ENCODE assay signal across 15 cellular contexts in the genomic region with DNA sequence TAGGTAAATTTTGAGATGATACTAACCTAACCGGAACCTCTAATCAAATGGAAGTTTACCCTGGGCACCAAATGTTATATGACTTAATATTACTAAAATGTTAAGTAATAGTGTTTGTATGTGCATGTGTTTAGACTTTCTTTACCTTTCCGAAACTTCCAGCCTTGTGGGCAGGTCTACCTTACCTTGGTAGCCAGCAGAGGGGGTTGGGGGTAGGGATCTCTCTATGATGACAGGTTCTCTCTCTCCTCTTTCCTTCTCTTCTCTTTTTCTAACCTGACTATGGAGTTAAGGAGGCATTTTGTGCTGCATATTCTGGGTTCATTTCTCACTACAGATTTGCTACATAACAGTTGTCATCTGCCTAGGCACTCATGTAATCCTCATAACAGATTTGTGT. TPM values are rescaled to one million over a fixed set of nuclear protein-coding genes. Genes with fewer than 3 reads are reported as not detected.
DNase-seq lines count a peak whose midpoint lies in the region; FAIRE-seq and TF ChIP-seq lines count a peak whose summit lies in the region.
"Had no signal": no experiment of that assay in that cellular context is flagged by ENCODE, and none has a peak within 500 bp of the region (broad histone marks: within the 10 kb centered on the region; RNA-seq: fewer than 3 reads in every experiment).

No MANE protein-coding gene starts in this region.

- no peak overlapping the region; the same call in 1 of the 2 replicates for H2BK15ac ChIP-seq in H9 (ENCODE audit: low read depth, low read length)

- no peaks in the 10 kb centered on the region for H3K79me1 ChIP-seq in H9 (ENCODE audit: insufficient read depth, low read depth, low read length, poor library complexity, severe bottlenecking)

- POLR2A ChIA-PET in endothelial cell of umbilical vein (lab: Charles Lee), result no interaction called here

- CTCF ChIA-PET in endothelial cell of umbilical vein (lab: Charles Lee), result interaction anchor here (0.6 to 1.6 kb wide), 2 partner anchors 110 to 140 kb away, joined by 3 to 4 read pairs; no protein-coding TSS in a partner anchor

- no peaks in the 10 kb centered on the region for H3K36me3 ChIP-seq in endothelial cell of umbilical vein (ENCODE audit: control insufficient read depth in 2 of 2, extremely low read depth in 1 of 2, insufficient read depth in 2 of 2, low read length in 2 of 2)
- H3K36me3 ChIP-seq in neural progenitor cell, result no peaks in the 10 kb centered on the region
- H3K36me3 ChIP-seq in osteoblast (ENCODE audit: insufficient read depth, low read length), result no peaks in the 10 kb centered on the region

- H4K5ac ChIP-seq in H9 (ENCODE audit: insufficient read length, low read depth, low read length), result no peak overlapping the region

- H4K20me1 ChIP-seq in H9 (ENCODE audit: control insufficient read depth, insufficient read depth, insufficient read length) (no peaks in the 10 kb centered on the region), endothelial cell of umbilical vein (replicated peaks; ENCODE audit: control insufficient read depth, extremely low read depth, insufficient read depth, low read length) (no peaks in the 10 kb centered on the region), neural progenitor cell (ENCODE audit: low read depth) (peaks cover 3% of the 10 kb centered on the region), osteoblast (ENCODE audit: insufficient read depth, low read length) (no peaks in the 10 kb centered on the region)

- H3K4me3 ChIP-seq in endothelial cell of umbilical vein (replicated peaks in 1 of 3; ENCODE audit: insufficient read depth in 1 of 3, low read depth in 1 of 3, low read length in 3 of 3) (no peak overlapping the region), neural progenitor cell (no peak overlapping the region), osteoblast (ENCODE audit: insufficient read depth, low read length) (no peak overlapping the region)
- H3K4me3 ChIP-seq: A549, K562 had no signal

- H3K36me3 Mint-ChIP-seq in H9 (ENCODE audit: insufficient read depth in 1 of 3, low read depth in 3 of 3), result no peaks in the 10 kb centered on the region
- no peaks in the 10 kb centered on the region for H3K36me3 Mint-ChIP-seq in neural progenitor cell
- H3K36me3 Mint-ChIP-seq: CD8-positive, alpha-beta T cell had no signal

- dilution Hi-C loops in endothelial cell of umbilical vein (cut with MboI; ENCODE audit: extremely low pct_ligation_motif_present, low sequenced_read_pairs), result no loop called here

- DNase-seq in H9 (no peak), NCI-H69 (lab: John Stamatoyannopoulos, UW) (peak; percentile 30), endothelial cell of umbilical vein (ENCODE audit: low read depth, low spot score) (no peak), neural progenitor cell (ENCODE audit: low spot score) (no peak), SIG-M5 treated with dmso at 0.1 percent for 504 hours (lab: John Stamatoyannopoulos, UW; ENCODE audit: unreplicated experiment) (no peak), osteoblast (ENCODE audit: insufficient read length, low spot score, missing footprints) (no peak), D341Med (ENCODE audit: low spot score) (no peak)
- DNase-seq: CD8-positive, alpha-beta T cell; DMS53; GF-D8 had no signal

- no peak overlapping the region for H3K56ac ChIP-seq in H9 (ENCODE audit: insufficient read length, low read depth, low read length)

- peak; percentile 28 for FAIRE-seq in endothelial cell of umbilical vein (lab: Jason Lieb, UNC)
- FAIRE-seq: A549, H54, HTR-8/SVneo, K562 had no signal

- H2AK5ac ChIP-seq in H9 (ENCODE audit: insufficient read length, low read length), result no peak overlapping the region

- H3K27ac Mint-ChIP-seq in H9, result no peak overlapping the region
- no peak overlapping the region for H3K27ac Mint-ChIP-seq in neural progenitor cell
- H3K27ac Mint-ChIP-seq: CD8-positive, alpha-beta T cell had no signal

- H3K4me1 Mint-ChIP-seq in H9, result peaks cover 48 to 51% of the 10 kb centered on the region in 2 experiments
- H3K4me1 Mint-ChIP-seq in neural progenitor cell, result peaks cover 27% of the 10 kb centered on the region

- H3K14ac ChIP-seq in H9 (ENCODE audit: insufficient read depth, low read length), result no peak overlapping the region

- no TSS peak for BruUV-seq in endothelial cell of umbilical vein (replicated peaks; lab: Mats Ljungman, UMichigan)

- H3K9ac ChIP-seq in H9 (ENCODE audit: extremely low read depth, insufficient read length, low read length) (no peak overlapping the region), endothelial cell of umbilical vein (replicated peaks; ENCODE audit: extremely low read depth, insufficient read depth, low read length) (no peak overlapping the region), neural progenitor cell (no peak overlapping the region)

- peak; percentile 39; the same call in 1 of the 3 replicates for TF ChIP-seq CTCF in H9 (conservative IDR thresholded peaks at IDR 0.05)
- TF ChIP-seq CTCF in endothelial cell of umbilical vein (IDR thresholded peaks at IDR 0.05; ENCODE audit: extremely low read depth in 1 of 2, insufficient read depth in 1 of 2, low read depth in 1 of 2, low read length in 2 of 2), result no peak
- TF ChIP-seq CTCF in neural progenitor cell (IDR thresholded peaks at IDR 0.05), result peak; percentile 19
- TF ChIP-seq CTCF in osteoblast (IDR thresholded peaks at IDR 0.05; ENCODE audit: extremely low read depth, low read depth, low read length), result no peak

- H3K9me3 ChIP-seq in H9 (ENCODE audit: control insufficient read depth, low read depth, low read length) (no peaks in the 10 kb centered on the region), endothelial cell of umbilical vein (replicated peaks; ENCODE audit: control insufficient read depth, insufficient read depth, low read length) (no peaks in the 10 kb centered on the region), neural progenitor cell (ENCODE audit: low read depth) (no peaks in the 10 kb centered on the region), osteoblast (ENCODE audit: low read depth, low read length) (no peaks in the 10 kb centered on the region)
- H3K9me3 ChIP-seq: A549 had no signal

- WGBS in H9 (ENCODE audit: extremely low coverage, insufficient read length, low lambda C conversion rate), result no CpG with 5 or more reads among the region's 2 CpGs

- H3T11ph ChIP-seq in H9 (ENCODE audit: low read length), result no peak overlapping the region

- H4K91ac ChIP-seq in H9 (ENCODE audit: insufficient read length, low read depth, low read length), result no peak overlapping the region

- H3K18ac ChIP-seq in H9 (ENCODE audit: insufficient read length, low read depth, low read length), result no peak overlapping the region

- H3K4me3 Mint-ChIP-seq in H9, result no peak overlapping the region
- H3K4me3 Mint-ChIP-seq in neural progenitor cell, result no peak overlapping the region
- H3K4me3 Mint-ChIP-seq: CD14-positive monocyte; CD8-positive, alpha-beta T cell had no signal

- no peaks in the 10 kb centered on the region for H3K23me2 ChIP-seq in H9 (ENCODE audit: insufficient read length, low read depth, low read length, poor library complexity, severe bottlenecking)

- peaks cover 40% of the 10 kb centered on the region for H3F3A ChIP-seq in neural progenitor cell (ENCODE audit: low read depth)

- H3K4me1 ChIP-seq in H9 (ENCODE audit: insufficient read depth, low read length) (peaks cover 4% of the 10 kb centered on the region; the same call in 1 of the 2 replicates), endothelial cell of umbilical vein (ENCODE audit: control insufficient read depth, extremely low read depth, insufficient read depth, low read length) (no peaks in the 10 kb centered on the region), neural progenitor cell (peaks cover 55% of the 10 kb centered on the region), osteoblast (ENCODE audit: insufficient read depth, low read length) (peaks cover 12% of the 10 kb centered on the region)
- H3K4me1 ChIP-seq: A549 had no signal

- no peaks in the 10 kb centered on the region for H3K9me3 Mint-ChIP-seq in H9
- H3K9me3 Mint-ChIP-seq in neural progenitor cell, result no peaks in the 10 kb centered on the region
- H3K9me3 Mint-ChIP-seq: CD14-positive monocyte; CD8-positive, alpha-beta T cell had no signal

- H3K79me2 ChIP-seq in H9 (ENCODE audit: insufficient read depth, low read length) (no peaks in the 10 kb centered on the region), endothelial cell of umbilical vein (ENCODE audit: control insufficient read depth, insufficient read depth, low read length) (no peaks in the 10 kb centered on the region), neural progenitor cell (ENCODE audit: low read depth) (no peaks in the 10 kb centered on the region), osteoblast (ENCODE audit: insufficient read depth, low read length) (no peaks in the 10 kb centered on the region)

- H2AFZ ChIP-seq in H9 (ENCODE audit: low read length), result no peak overlapping the region
- no peak overlapping the region for H2AFZ ChIP-seq in endothelial cell of umbilical vein (ENCODE audit: low read depth, low read length)
- H2AFZ ChIP-seq in neural progenitor cell (replicated peaks), result no peak overlapping the region
- no peak overlapping the region for H2AFZ ChIP-seq in osteoblast (ENCODE audit: low read length)

- no peak overlapping the region for H3K4ac ChIP-seq in H9 (ENCODE audit: low read depth, low read length)

- no peaks in the 10 kb centered on the region for H3K27me3 Mint-ChIP-seq in H9 (ENCODE audit: low read depth)
- H3K27me3 Mint-ChIP-seq in neural progenitor cell (ENCODE audit: insufficient read depth, low read depth), result no peaks in the 10 kb centered on the region

- intact Hi-C loops in endothelial cell of umbilical vein (cut with micrococcal nuclease), result loop anchor here (5.0 to 10.0 kb wide), 2 partner anchors 112 to 620 kb away; no protein-coding TSS in a partner anchor

- no peaks in the 10 kb centered on the region for H3K27me3 ChIP-seq in H9 (ENCODE audit: insufficient read depth, low read length)
- H3K27me3 ChIP-seq in endothelial cell of umbilical vein (ENCODE audit: control insufficient read depth in 2 of 2, insufficient read depth in 2 of 2, low read length in 2 of 2), result no peaks in the 10 kb centered on the region
- no peaks in the 10 kb centered on the region for H3K27me3 ChIP-seq in neural progenitor cell
- H3K27me3 ChIP-seq in osteoblast (ENCODE audit: insufficient read depth, low read length), result no peaks in the 10 kb centered on the region

- no peak for TF ChIP-seq POLR2A in endothelial cell of umbilical vein (IDR thresholded peaks at IDR 0.05; ENCODE audit: low read depth, low read length)

- no peak overlapping the region for H3K27ac ChIP-seq in H9 (ENCODE audit: insufficient read length, low read depth, low read length)
- H3K27ac ChIP-seq in endothelial cell of umbilical vein (ENCODE audit: insufficient read depth, low read depth, low read length), result no peak overlapping the region
- peak overlapping the region; percentile 89 for H3K27ac ChIP-seq in neural progenitor cell
- H3K27ac ChIP-seq in osteoblast (ENCODE audit: low read depth, low read length), result no peak overlapping the region
- H3K27ac ChIP-seq: A549 had no signal

- H2BK20ac ChIP-seq in H9 (ENCODE audit: low read depth, low read length, poor library complexity, severe bottlenecking), result no peak overlapping the region

- H2BK120ac ChIP-seq in H9 (ENCODE audit: low read depth, low read length, poor library complexity, severe bottlenecking), result no peak overlapping the region

- H2BK12ac ChIP-seq in H9 (ENCODE audit: insufficient read length, low read depth, low read length), result no peak overlapping the region

- H3K4me2 ChIP-seq in H9 (ENCODE audit: insufficient read depth, insufficient read length, low read length) (no peak overlapping the region), endothelial cell of umbilical vein (ENCODE audit: insufficient read depth, low read length) (no peak overlapping the region), neural progenitor cell (no peak overlapping the region), osteoblast (ENCODE audit: insufficient read depth, low read length) (no peak overlapping the region)
- H3K4me2 ChIP-seq: A549 had no signal

- no peak overlapping the region for H2BK5ac ChIP-seq in H9 (ENCODE audit: insufficient read length, low read length)

- no peaks in the 10 kb centered on the region for H3K9me1 ChIP-seq in endothelial cell of umbilical vein (replicated peaks; ENCODE audit: control insufficient read depth, extremely low read depth, insufficient read depth, low read length)

- H4K8ac ChIP-seq in H9 (replicated peaks; ENCODE audit: insufficient read length, low read depth, low read length), result no peak overlapping the region

- H3K23ac ChIP-seq in H9 (ENCODE audit: insufficient read length, low read depth, low read length), result no peak overlapping the region

RNA-seq across cellular contexts. Expression of gene FRY, which starts 6.8 kb away (rescaled TPM):
- total RNA-seq in H9 (2021), result 4.8 and 5.2 TPM in 2 replicates
- 75.8 and 86.7 TPM in 2 replicates for total RNA-seq in endothelial cell of umbilical vein
- 40.0 and 57.3 TPM in 2 replicates for polyA plus RNA-seq in endothelial cell of umbilical vein
- 43.3 and 47.7 TPM in 2 replicates for polyA plus RNA-seq in endothelial cell of umbilical vein (2011; cell fraction: cytosol; rRNA removed)
- 63.4 and 71.0 TPM in 2 replicates for polyA plus RNA-seq in endothelial cell of umbilical vein (2011; cell fraction: nucleus; rRNA removed)
- 36.5 and 37.6 TPM in 2 replicates for polyA plus RNA-seq in endothelial cell of umbilical vein (2012)
- 103 and 114 TPM in 2 replicates for polyA minus RNA-seq in endothelial cell of umbilical vein
- 0.31 TPM for polyA minus RNA-seq in endothelial cell of umbilical vein (2011; cell fraction: cytosol; rRNA and poly(A)+ RNA removed)
- 63.4 and 65.7 TPM in 2 replicates for polyA minus RNA-seq in endothelial cell of umbilical vein (2011; cell fraction: nucleus; rRNA and poly(A)+ RNA removed)
- total RNA-seq in neural progenitor cell (ENCODE audit: low replicate concordance), result 7.6 and 12.6 TPM in 2 replicates
- 8.3 and 12.3 TPM in 2 replicates for total RNA-seq in osteoblast

Comparison
In these comparisons a context has a peak if more than half of its experiments do, and no peak if none do; other contexts are left out.
1. CTCF ChIP-seq: peak in H9 (single experiment) and neural progenitor cell (single experiment); none in endothelial cell of umbilical vein (0 of 2) and osteoblast (single experiment).